1 cellular context compared by ENCODE assay signal in genomic region chr16:56669005-56669839, GRCh38.
TF ChIP-seq lines count a peak whose summit lies in the region.

Gene MT1H (plus strand): TSS chr16:56669814. CDS start chr16:56669885, 71 bp downstream.

TF ChIP-seq in H1, 55 proteins besides CTCF, POLR2A, EP300 and RAD21 (continued from another document):
- no peak for TF ChIP-seq RFX5 (IDR thresholded peaks at IDR 0.05; ENCODE audit: borderline replicate concordance, low read depth, low read length)
- no peak for TF ChIP-seq HDAC2 (IDR thresholded peaks at IDR 0.05; ENCODE audit: borderline replicate concordance in 1 of 2, low read depth in 2 of 2, low read length in 2 of 2)
- TF ChIP-seq POLR2AphosphoS5 (IDR thresholded peaks at IDR 0.05; ENCODE audit: low read depth, low read length): no peak
- no peak for TF ChIP-seq ATF2 (IDR thresholded peaks at IDR 0.05; ENCODE audit: low read length)
- TF ChIP-seq SUZ12 (IDR thresholded peaks at IDR 0.05; ENCODE audit: low read length): peak; percentile 88
- TF ChIP-seq TAF1 (IDR thresholded peaks at IDR 0.05; ENCODE audit: low read depth, low read length): no peak
- peak; percentile 53 for TF ChIP-seq RNF2 (IDR thresholded peaks at IDR 0.05; ENCODE audit: borderline replicate concordance, low read depth, low read length, missing control alignments, poor library complexity, severe bottlenecking)
- no peak for TF ChIP-seq TBP (IDR thresholded peaks at IDR 0.05; ENCODE audit: low read depth, low read length)
- no peak for TF ChIP-seq YY1 (IDR thresholded peaks at IDR 0.05; ENCODE audit: low read depth, low read length)
- no peak for TF ChIP-seq JUND (IDR thresholded peaks at IDR 0.05; ENCODE audit: low read length)
- no peak for TF ChIP-seq MAFK (IDR thresholded peaks at IDR 0.05; ENCODE audit: low read depth, low read length)
- no peak for TF ChIP-seq RXRA (IDR thresholded peaks at IDR 0.05; ENCODE audit: insufficient read depth, low read depth, low read length)
- no peak for TF ChIP-seq BRCA1 (IDR thresholded peaks at IDR 0.05; ENCODE audit: low read depth, low read length)
- no peak for TF ChIP-seq SAP30 (IDR thresholded peaks at IDR 0.05; ENCODE audit: insufficient read depth, insufficient replicate concordance, low read length)
